Comparison of ENCODE assay signal across 8 cellular contexts in genomic region chr2:207166039-207166348, GRCh38. TPM values are rescaled to one million over a fixed set of nuclear protein-coding genes. Genes with fewer than 3 reads are reported as not detected.
DNase-seq lines count a peak whose midpoint lies in the region; ATAC-seq, FAIRE-seq and TF ChIP-seq lines count a peak whose summit lies in the region.

No MANE protein-coding gene starts in this region.

- peaks cover 24 to 40% (median 28%) of the 10 kb centered on the region in 3 donors for H3K4me1 Mint-ChIP-seq in IgD-negative memory B cell

- H3K4me3 Mint-ChIP-seq in IgD-negative memory B cell: peak overlapping the region; percentile 95 to 100 (median 96)

- H3K9me3 Mint-ChIP-seq in IgD-negative memory B cell: peaks cover 0 to 4% (median 2%) of the 10 kb centered on the region in 3 donors

- peak overlapping the region; percentile 97 for H3K27ac ChIP-seq in mucosa of rectum (ENCODE audit: low read depth in 2 of 2, low read length in 2 of 2)

- H3K4me1 ChIP-seq in mucosa of rectum (ENCODE audit: control insufficient read depth in 2 of 2, insufficient read depth in 2 of 2, low read length in 2 of 2): peaks cover 0 to 8% of the 10 kb centered on the region in 2 donors

- FAIRE-seq in D721Med (lab: Jason Lieb, UNC): no peak

- peak overlapping the region; percentile 98 for H3K27ac Mint-ChIP-seq in IgD-negative memory B cell

- H3K4me3 ChIP-seq in mucosa of rectum (ENCODE audit: low read length in 2 of 2): peak overlapping the region; percentile 73 to 82

- H3K27me3 ChIP-seq in mucosa of rectum (ENCODE audit: control insufficient read depth in 2 of 2, insufficient read depth in 2 of 2, low read length in 2 of 2): peaks cover 18 to 38% of the 10 kb centered on the region in 2 donors

- TF ChIP-seq CTCF in D721Med (IDR thresholded peaks at IDR 0.05; ENCODE audit: insufficient read depth, missing control alignments): no peak

- ATAC-seq in GM21619 (IDR thresholded peaks at IDR 0.05; ENCODE audit: unreplicated experiment) (peak; percentile 95), esophagus mucosa (peak; percentile 95)

- H3K36me3 ChIP-seq in mucosa of rectum (ENCODE audit: control insufficient read depth in 2 of 2, insufficient read depth in 2 of 2, low read length in 2 of 2): no peaks in the 10 kb centered on the region

- H3K9ac ChIP-seq in mucosa of rectum (ENCODE audit: low read depth in 1 of 2, low read length in 2 of 2): peak overlapping the region; percentile 71 to 91

- H3K36me3 Mint-ChIP-seq in IgD-negative memory B cell: no peaks in the 10 kb centered on the region

- no peaks in the 10 kb centered on the region for H3K9me3 ChIP-seq in mucosa of rectum (ENCODE audit: control insufficient read depth in 2 of 2, low read length in 2 of 2)

- peak; percentile 52 for DNase-seq in D721Med (ENCODE audit: insufficient read length, low spot score)
- DNase-seq in activated T-helper 1 cell treated with Interleukin-2 at 50 U/mL for 16 hours (ENCODE audit: low read depth): peak; percentile 87
- peak; percentile 88 for DNase-seq in stimulated activated CD8-positive, alpha-beta memory T cell treated with anti-CD3 and anti-CD28 coated beads, Interleukin-4, amount 100 ng/mL, for 24 hours (ENCODE audit: low read depth)

- H3K27me3 Mint-ChIP-seq in IgD-negative memory B cell: no peaks in the 10 kb centered on the region

TF ChIP-seq in PFSK-1, 5 proteins besides CTCF, POLR2A, EP300 and RAD21:
- TF ChIP-seq SIN3A (IDR thresholded peaks at IDR 0.05; ENCODE audit: borderline replicate concordance, insufficient read depth, low read length) (no peak), FOXP2 (optimal IDR thresholded peaks at IDR 0.05; ENCODE audit: borderline replicate concordance, extremely low read depth, extremely low read length, insufficient read depth) (peak; percentile 27), TAF1 (IDR thresholded peaks at IDR 0.05; ENCODE audit: borderline replicate concordance, insufficient read depth, low read length) (no peak), POLR2AphosphoS5 (IDR thresholded peaks at IDR 0.05; ENCODE audit: low read depth, low read length) (no peak; the same call in 1 of the 2 replicates)
- TF ChIP-seq, protein P1, sequence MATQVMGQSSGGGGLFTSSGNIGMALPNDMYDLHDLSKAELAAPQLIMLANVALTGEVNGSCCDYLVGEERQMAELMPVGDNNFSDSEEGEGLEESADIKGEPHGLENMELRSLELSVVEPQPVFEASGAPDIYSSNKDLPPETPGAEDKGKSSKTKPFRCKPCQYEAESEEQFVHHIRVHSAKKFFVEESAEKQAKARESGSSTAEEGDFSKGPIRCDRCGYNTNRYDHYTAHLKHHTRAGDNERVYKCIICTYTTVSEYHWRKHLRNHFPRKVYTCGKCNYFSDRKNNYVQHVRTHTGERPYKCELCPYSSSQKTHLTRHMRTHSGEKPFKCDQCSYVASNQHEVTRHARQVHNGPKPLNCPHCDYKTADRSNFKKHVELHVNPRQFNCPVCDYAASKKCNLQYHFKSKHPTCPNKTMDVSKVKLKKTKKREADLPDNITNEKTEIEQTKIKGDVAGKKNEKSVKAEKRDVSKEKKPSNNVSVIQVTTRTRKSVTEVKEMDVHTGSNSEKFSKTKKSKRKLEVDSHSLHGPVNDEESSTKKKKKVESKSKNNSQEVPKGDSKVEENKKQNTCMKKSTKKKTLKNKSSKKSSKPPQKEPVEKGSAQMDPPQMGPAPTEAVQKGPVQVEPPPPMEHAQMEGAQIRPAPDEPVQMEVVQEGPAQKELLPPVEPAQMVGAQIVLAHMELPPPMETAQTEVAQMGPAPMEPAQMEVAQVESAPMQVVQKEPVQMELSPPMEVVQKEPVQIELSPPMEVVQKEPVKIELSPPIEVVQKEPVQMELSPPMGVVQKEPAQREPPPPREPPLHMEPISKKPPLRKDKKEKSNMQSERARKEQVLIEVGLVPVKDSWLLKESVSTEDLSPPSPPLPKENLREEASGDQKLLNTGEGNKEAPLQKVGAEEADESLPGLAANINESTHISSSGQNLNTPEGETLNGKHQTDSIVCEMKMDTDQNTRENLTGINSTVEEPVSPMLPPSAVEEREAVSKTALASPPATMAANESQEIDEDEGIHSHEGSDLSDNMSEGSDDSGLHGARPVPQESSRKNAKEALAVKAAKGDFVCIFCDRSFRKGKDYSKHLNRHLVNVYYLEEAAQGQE (IDR thresholded peaks at IDR 0.05; ENCODE audit: insufficient read depth in 1 of 2, low read depth in 2 of 2, low read length in 2 of 2): no peak
TF ChIP-seq in PFSK-1: peak in this region for 1.

RNA-seq across cellular contexts. Expression of gene KLF7, which starts 0.2 kb away (rescaled TPM):
- 17.9 TPM for polyA plus RNA-seq in IgD-negative memory B cell
- 8.4 TPM for polyA plus RNA-seq in PFSK-1 (2012; ENCODE audit: insufficient read length, low read depth)
- total RNA-seq in esophagus mucosa: 20.1 TPM

Comparison
In these comparisons a context has a peak if more than half of its experiments do, and no peak if none do; other contexts are left out.
1. Peak in every context shown above with its lines: DNase-seq, ATAC-seq, H3K4me3 ChIP-seq and H3K27ac ChIP-seq.